Comparison of ENCODE assay signal across 20 cellular contexts in genomic region chr20:51432875-51433274, GRCh38.
DNase-seq lines count a peak whose midpoint lies in the region; ATAC-seq and TF ChIP-seq lines count a peak whose summit lies in the region.
"Had no signal": no experiment of that assay in that cellular context is flagged by ENCODE, and none has a peak within 500 bp of the region (broad histone marks: within the 10 kb centered on the region; RNA-seq: fewer than 3 reads in every experiment).

No MANE protein-coding gene starts in this region.

- peak overlapping the region; percentile 35 for H2BK5ac ChIP-seq in trophoblast cell (ENCODE audit: low read depth, low read length, poor library complexity)

- intact Hi-C loops in CD4-positive, alpha-beta memory T cell (cut with micrococcal nuclease), result no loop called here
- intact Hi-C loops in uterus (cut with DNase I; ENCODE audit: low total_unique reads), result no loop called here

- no peak overlapping the region for H3K23ac ChIP-seq in trophoblast cell (ENCODE audit: low read length)

- peaks cover 0 to 6% (median 0%) of the 10 kb centered on the region in 8 donors for H3K9me3 Mint-ChIP-seq in CD4-positive, alpha-beta memory T cell
- no peaks in the 10 kb centered on the region for H3K9me3 Mint-ChIP-seq in central memory CD8-positive, alpha-beta T cell
- H3K9me3 Mint-ChIP-seq: GM23338 had no signal

- no peak overlapping the region for H3K27ac ChIP-seq in CD4-positive, alpha-beta memory T cell (ENCODE audit: low read depth, low read length)
- peak overlapping the region; percentile 13 for H3K27ac ChIP-seq in trophoblast cell (ENCODE audit: low read depth, low read length)
- no peak overlapping the region for H3K27ac ChIP-seq in uterus

- H3K9me3 ChIP-seq in CD4-positive, alpha-beta memory T cell (ENCODE audit: control insufficient read depth in 1 of 2, low read length in 2 of 2), result no peaks in the 10 kb centered on the region
- H3K9me3 ChIP-seq in Loucy (ENCODE audit: insufficient read depth, low read depth, low read length) (no peaks in the 10 kb centered on the region), trophoblast cell (ENCODE audit: insufficient read depth, low read depth, low read length) (no peaks in the 10 kb centered on the region), uterus (no peaks in the 10 kb centered on the region)
- H3K9me3 ChIP-seq: Caco-2, SK-N-SH had no signal

- no peak for TF ChIP-seq POLR2A in uterus (IDR thresholded peaks at IDR 0.05)

- no peak overlapping the region for H4K12ac ChIP-seq in trophoblast cell (ENCODE audit: low read depth, low read length)

- no CpG with 5 or more reads among the region's 3 CpGs for WGBS in trophoblast cell (ENCODE audit: extremely low coverage, insufficient coverage, insufficient read length)

- POLR2A ChIA-PET in CD4-positive, alpha-beta memory T cell (lab: Charles Lee; ENCODE audit: partially characterized antibody), result no interaction called here

- peaks cover 29 to 67% (median 46%) of the 10 kb centered on the region in 4 donors for H3K4me1 Mint-ChIP-seq in CD4-positive, alpha-beta memory T cell
- peaks cover 53% of the 10 kb centered on the region for H3K4me1 Mint-ChIP-seq in central memory CD8-positive, alpha-beta T cell

- H2BK12ac ChIP-seq in trophoblast cell (ENCODE audit: low read length), result peak overlapping the region; percentile 90

- TF ChIP-seq CTCF in Loucy (conservative IDR thresholded peaks at IDR 0.05; ENCODE audit: low read length) (no peak), uterus (IDR thresholded peaks at IDR 0.05) (no peak)

- DNase-seq in CD4-positive, alpha-beta memory T cell, result no peak
- no peak for DNase-seq in central memory CD8-positive, alpha-beta T cell (ENCODE audit: low spot score in 2 of 2)
- DNase-seq in trophoblast cell, result no peak
- no peak for DNase-seq in germinal center (ENCODE audit: low spot score)
- no peak for DNase-seq in uterus
- DNase-seq: ACHN, Caco-2, GDM1, HCEC 1CT, NCI-H1105 treated with DMSO at 0.1 percent for 48 hours, NCI-H187, NCI-H2107, NCI-H510A, NCI-H774, SHP77 treated with DMSO at 0.1 percent for 48 hours, SK-N-SH had no signal

- H3K36me3 Mint-ChIP-seq in CD4-positive, alpha-beta memory T cell, result peaks cover 47 to 80% of the 10 kb centered on the region in 2 donors
- peaks cover 63% of the 10 kb centered on the region for H3K36me3 Mint-ChIP-seq in central memory CD8-positive, alpha-beta T cell (ENCODE audit: insufficient read depth)
- H3K36me3 Mint-ChIP-seq: CD14-positive monocyte had no signal

- no peak overlapping the region for H3K4me3 ChIP-seq in CD4-positive, alpha-beta memory T cell (ENCODE audit: low read length in 2 of 2)
- H3K4me3 ChIP-seq in Loucy (ENCODE audit: low read length, poor library complexity, severe bottlenecking) (no peak overlapping the region), trophoblast cell (ENCODE audit: low read depth, low read length) (no peak overlapping the region), uterus (no peak overlapping the region)
- H3K4me3 ChIP-seq: GM23338 had no signal

- no peaks in the 10 kb centered on the region for H3K27me3 ChIP-seq in CD4-positive, alpha-beta memory T cell (ENCODE audit: insufficient read depth, low read length)
- H3K27me3 ChIP-seq in Loucy (ENCODE audit: insufficient read depth, low read length, poor library complexity, severe bottlenecking), result no peaks in the 10 kb centered on the region
- H3K27me3 ChIP-seq in trophoblast cell (ENCODE audit: insufficient read depth, low read length), result no peaks in the 10 kb centered on the region
- no peaks in the 10 kb centered on the region for H3K27me3 ChIP-seq in uterus

- peaks cover 17% of the 10 kb centered on the region for H3K79me2 ChIP-seq in Loucy (ENCODE audit: insufficient read depth, low read length)
- peaks cover 14% of the 10 kb centered on the region for H3K79me2 ChIP-seq in trophoblast cell (ENCODE audit: control insufficient read depth, insufficient read depth, low read length, poor library complexity)

- H3K4ac ChIP-seq in trophoblast cell (ENCODE audit: low read depth, low read length), result peak overlapping the region; percentile 57

- H3K9me2 ChIP-seq in Loucy (replicated peaks; ENCODE audit: low read depth, low read length), result no peaks in the 10 kb centered on the region
- H3K9me2 ChIP-seq: SK-N-SH had no signal

- peak overlapping the region in 2 of 8 donors; percentile 14 to 24 for H3K4me3 Mint-ChIP-seq in CD4-positive, alpha-beta memory T cell
- H3K4me3 Mint-ChIP-seq in central memory CD8-positive, alpha-beta T cell, result peak overlapping the region; percentile 31
- H3K4me3 Mint-ChIP-seq: CD14-positive monocyte, GM23338 had no signal

- H3K79me1 ChIP-seq in trophoblast cell (ENCODE audit: low read length), result peaks cover 63% of the 10 kb centered on the region

- peak overlapping the region; percentile 76 for H4K8ac ChIP-seq in trophoblast cell (ENCODE audit: low read depth, low read length)

- H3F3A ChIP-seq in Loucy (ENCODE audit: low read depth), result peaks cover 15% of the 10 kb centered on the region

- H2BK120ac ChIP-seq in trophoblast cell (ENCODE audit: insufficient read depth, low read length, poor library complexity), result peak overlapping the region; percentile 84

- H3K18ac ChIP-seq in trophoblast cell (ENCODE audit: low read length), result peak overlapping the region; percentile 91

- H3K4me2 ChIP-seq in Loucy (ENCODE audit: low read depth, low read length, poor library complexity, severe bottlenecking) (peak overlapping the region; percentile 70), trophoblast cell (ENCODE audit: low read length) (no peak overlapping the region)
- H3K4me2 ChIP-seq: GM23338, SK-N-SH had no signal

- H4K20me1 ChIP-seq in Loucy (ENCODE audit: insufficient read depth, low read length, poor library complexity, severe bottlenecking), result no peaks in the 10 kb centered on the region

- H3K9ac ChIP-seq in Loucy (ENCODE audit: low read depth, low read length, poor library complexity, severe bottlenecking) (no peak overlapping the region), trophoblast cell (ENCODE audit: low read length) (no peak overlapping the region)
- H3K9ac ChIP-seq: SK-N-SH had no signal

- CTCF ChIA-PET in CD4-positive, alpha-beta memory T cell (lab: Charles Lee; ENCODE audit: partially characterized antibody), result no interaction called here

- H2AFZ ChIP-seq in Loucy (ENCODE audit: low read length) (no peak overlapping the region), trophoblast cell (ENCODE audit: insufficient read depth, low read length, poor library complexity) (no peak overlapping the region)
- H2AFZ ChIP-seq: GM23338 had no signal

- H2AK5ac ChIP-seq in trophoblast cell (ENCODE audit: low read length), result peak overlapping the region; percentile 89

- peak overlapping the region; percentile 68 for H3K14ac ChIP-seq in trophoblast cell (ENCODE audit: low read length)

- H4K91ac ChIP-seq in trophoblast cell (ENCODE audit: low read depth, low read length), result peak overlapping the region; percentile 94

- peaks cover 53% of the 10 kb centered on the region for H3K4me1 ChIP-seq in CD4-positive, alpha-beta memory T cell (ENCODE audit: insufficient read depth, low read length)
- H3K4me1 ChIP-seq in Loucy (ENCODE audit: insufficient read depth, low read length, poor library complexity, severe bottlenecking) (peaks cover 66% of the 10 kb centered on the region), trophoblast cell (ENCODE audit: control insufficient read depth in 1 of 2, insufficient read depth in 2 of 2, low read length in 2 of 2) (peaks cover 28 to 42% of the 10 kb centered on the region in 2 experiments), uterus (no peaks in the 10 kb centered on the region)

- no peak for ATAC-seq in central memory CD8-positive, alpha-beta T cell (replicated peaks; ENCODE audit: extremely low read depth, poor library complexity, severe bottlenecking)
- no peak for ATAC-seq in GM21423 (IDR thresholded peaks at IDR 0.05; ENCODE audit: unreplicated experiment)
- ATAC-seq: GM23338 had no signal

- H3K27ac Mint-ChIP-seq in CD4-positive, alpha-beta memory T cell, result peak overlapping the region in 6 of 7 donors; percentile 9 to 84 (median 62)
- H3K27ac Mint-ChIP-seq in central memory CD8-positive, alpha-beta T cell (ENCODE audit: low read depth), result peak overlapping the region; percentile 6
- H3K27ac Mint-ChIP-seq: GM23338 had no signal

- H3K27me3 Mint-ChIP-seq in CD4-positive, alpha-beta memory T cell, result no peaks in the 10 kb centered on the region
- no peaks in the 10 kb centered on the region for H3K27me3 Mint-ChIP-seq in central memory CD8-positive, alpha-beta T cell

- peaks cover 72% of the 10 kb centered on the region for H3K36me3 ChIP-seq in CD4-positive, alpha-beta memory T cell (ENCODE audit: insufficient read depth, low read length)
- peaks cover 52% of the 10 kb centered on the region; the same call in 1 of the 2 replicates for H3K36me3 ChIP-seq in Loucy (ENCODE audit: insufficient read depth, low read length)
- peaks cover 10 to 18% of the 10 kb centered on the region in 2 experiments for H3K36me3 ChIP-seq in trophoblast cell (ENCODE audit: control insufficient read depth in 1 of 2, insufficient read depth in 2 of 2, low read length in 2 of 2)
- no peaks in the 10 kb centered on the region for H3K36me3 ChIP-seq in uterus
